10 cellular contexts compared by ENCODE assay signal in genomic region chr22:41535244-41535643, GRCh38. TPM values are rescaled to one million over a fixed set of nuclear protein-coding genes. Genes with fewer than 3 reads are reported as not detected.
DNase-seq lines count a peak whose midpoint lies in the region; FAIRE-seq and TF ChIP-seq lines count a peak whose summit lies in the region.
"Had no signal": no experiment of that assay in that cellular context is flagged by ENCODE, and none has a peak within 500 bp of the region (broad histone marks: within the 10 kb centered on the region; RNA-seq: fewer than 3 reads in every experiment).

No MANE protein-coding gene starts in this region.

- POLR2A ChIA-PET in MCF 10A (lab: Yijun Ruan, JAX), result no interaction called here

- intact Hi-C loops in MCF 10A (cut with micrococcal nuclease), result no loop called here

- DNase-seq in D721Med (ENCODE audit: insufficient read length, low spot score), result no peak
- peak; percentile 72 for DNase-seq in HuH-7 (ENCODE audit: low spot score)
- DNase-seq in astrocyte of the hippocampus (ENCODE audit: low read depth, low spot score), result peak; percentile 35
- peak; percentile 34 for DNase-seq in left kidney (ENCODE audit: low read depth, low spot score)
- DNase-seq in NCI-H345 (lab: John Stamatoyannopoulos, UW), result no peak
- DNase-seq in MCF 10A (ENCODE audit: unreplicated experiment), result no peak
- DNase-seq in kidney glomerular epithelial cell (lab: John Stamatoyannopoulos, UW), result no peak
- DNase-seq: cortex of kidney, Peyer's patch had no signal

- CTCF ChIA-PET in MCF 10A (lab: Yijun Ruan, JAX), result interaction anchor here (0.6 to 0.8 kb wide), 3 partner anchors 9 to 37 kb away, joined by 3 to 6 read pairs (median 3); partner anchors contain the start of gene POLR3H

- peaks cover 71% of the 10 kb centered on the region for H3K36me3 Mint-ChIP-seq in MCF 10A (ENCODE audit: insufficient read depth, unreplicated experiment)

- H3K4me1 Mint-ChIP-seq in MCF 10A (ENCODE audit: insufficient read depth, unreplicated experiment), result no peaks in the 10 kb centered on the region

- H3K9me3 Mint-ChIP-seq in MCF 10A (ENCODE audit: unreplicated experiment), result no peaks in the 10 kb centered on the region

- peak; percentile 20 for TF ChIP-seq CTCF in D721Med (IDR thresholded peaks at IDR 0.05; ENCODE audit: insufficient read depth, missing control alignments)
- no peak for TF ChIP-seq CTCF in MCF 10A (IDR thresholded peaks at IDR 0.05; ENCODE audit: unreplicated experiment)

- no peaks in the 10 kb centered on the region for H3K27me3 Mint-ChIP-seq in MCF 10A (ENCODE audit: insufficient read depth, unreplicated experiment)

- no peak overlapping the region for H3K27ac Mint-ChIP-seq in MCF 10A (ENCODE audit: low read depth, unreplicated experiment)

- H3K4me3 Mint-ChIP-seq in MCF 10A (ENCODE audit: unreplicated experiment), result no peak overlapping the region

- FAIRE-seq in D721Med (lab: Jason Lieb, UNC), result no peak

- BruUV-seq in MCF 10A (replicated peaks; lab: Mats Ljungman, UMichigan), result no TSS peak

RNA-seq across cellular contexts. Expression of gene POLR3H, which starts 9.0 kb away (rescaled TPM):
- 26.3 and 35.5 TPM in 2 replicates for total RNA-seq in MCF 10A (2022)

RNA-seq across cellular contexts. Expression of gene CSDC2, which starts 25.6 kb away (rescaled TPM):
- not detected in 2 replicates for total RNA-seq in MCF 10A (2022)
- total RNA-seq: activated CD8-positive, alpha-beta memory T cell treated with anti-CD3 and anti-CD28 coated beads for 36 hours had no signal

RNA-seq across cellular contexts. Expression of gene PMM1, which starts 54.4 kb away (rescaled TPM):
- total RNA-seq in MCF 10A (2022), result 29.9 and 30.9 TPM in 2 replicates

Comparison
In these comparisons a context has a peak if more than half of its experiments do, and no peak if none do; other contexts are left out.
1. DNase-seq: peak in HuH-7 (single experiment), astrocyte of the hippocampus (single experiment) and left kidney (single experiment); none in D721Med (single experiment), NCI-H345 (single experiment), MCF 10A (single experiment) and kidney glomerular epithelial cell (single experiment).